ENCODE assay signal across 2 cellular contexts in genomic region chr12:108786450-108786849, GRCh38.
TF ChIP-seq lines count a peak whose summit lies in the region.

No MANE protein-coding gene starts in this region.

TF ChIP-seq in endothelial cell of umbilical vein, 7 proteins besides CTCF, POLR2A, EP300 and RAD21:
- no peak for TF ChIP-seq MAX (IDR thresholded peaks at IDR 0.05; ENCODE audit: insufficient read depth, insufficient read length)
- TF ChIP-seq JUN (IDR thresholded peaks at IDR 0.05; ENCODE audit: borderline replicate concordance, insufficient read depth, insufficient read length, low read depth) = peak; percentile 7
- no peak for TF ChIP-seq GATA2 (IDR thresholded peaks at IDR 0.05; ENCODE audit: insufficient read depth, insufficient read length, low read depth, low read length)

TF ChIP-seq in GM12891, 5 proteins besides CTCF, POLR2A, EP300 and RAD21:
- TF ChIP-seq POU2F2 (IDR thresholded peaks at IDR 0.05; ENCODE audit: low read depth, low read length) (no peak), PAX5 (IDR thresholded peaks at IDR 0.05; ENCODE audit: insufficient read depth, low read length, severe bottlenecking) (no peak), TAF1 (IDR thresholded peaks at IDR 0.05; ENCODE audit: low read depth, low read length) (no peak), SPI1 (IDR thresholded peaks at IDR 0.05; ENCODE audit: low read depth, low read length) (no peak), POLR2AphosphoS5 (IDR thresholded peaks at IDR 0.05; ENCODE audit: low read depth, low read length) (no peak)
